8 cellular contexts compared by ENCODE assay signal in the genomic region with DNA sequence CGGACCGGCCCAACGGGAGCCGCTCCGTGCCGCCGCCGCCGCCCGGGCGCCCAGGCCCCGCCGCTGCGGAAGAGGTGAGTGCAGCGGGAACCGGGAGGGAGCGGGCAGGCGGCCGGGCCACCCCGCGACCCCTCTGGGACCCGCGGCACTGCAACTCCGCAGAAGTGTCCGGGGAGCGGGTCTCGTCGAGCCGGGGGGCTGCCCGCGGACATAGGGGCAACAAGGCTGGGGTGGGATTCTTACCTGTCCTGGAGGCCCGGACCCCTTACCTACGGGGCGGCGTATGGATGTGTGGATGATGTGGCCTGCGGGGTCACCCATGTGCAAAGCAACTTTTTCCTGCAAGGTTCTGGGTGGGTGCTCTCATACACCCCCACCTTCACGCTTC. TPM values are rescaled to one million over a fixed set of nuclear protein-coding genes. Genes with fewer than 3 reads are reported as not detected.
DNase-seq lines count a peak whose midpoint lies in the region; ATAC-seq and TF ChIP-seq lines count a peak whose summit lies in the region.

No MANE protein-coding gene starts in this region.

- H3K9me3 ChIP-seq in ascending aorta, result no peaks in the 10 kb centered on the region
- no peaks in the 10 kb centered on the region for H3K9me3 ChIP-seq in left lung

- H3K27ac Mint-ChIP-seq in T-helper 1 cell treated with Interleukin-12 subunit alpha and Interleukin-12 subunit beta and Interleukin-4 antibody, amounts not matched to agents 30 μg/mL and 1 μg/mL, for 36 hours, result no peak overlapping the region

- H3K4me3 Mint-ChIP-seq in T-helper 1 cell treated with Interleukin-12 subunit alpha and Interleukin-12 subunit beta and Interleukin-4 antibody, amounts not matched to agents 30 μg/mL and 1 μg/mL, for 36 hours, result peak overlapping the region; percentile 73

- peaks cover 2% of the 10 kb centered on the region for H3K36me3 Mint-ChIP-seq in T-helper 1 cell treated with Interleukin-12 subunit alpha and Interleukin-12 subunit beta and Interleukin-4 antibody, amounts not matched to agents 30 μg/mL and 1 μg/mL, for 36 hours (ENCODE audit: low read depth)

- no peaks in the 10 kb centered on the region for H3K27me3 ChIP-seq in ascending aorta
- peaks cover 8 to 47% of the 10 kb centered on the region in 2 donors for H3K27me3 ChIP-seq in left lung

- H3K9me3 Mint-ChIP-seq in T-helper 1 cell treated with Interleukin-12 subunit alpha and Interleukin-12 subunit beta and Interleukin-4 antibody, amounts not matched to agents 30 μg/mL and 1 μg/mL, for 36 hours, result no peaks in the 10 kb centered on the region

- H3K4me1 ChIP-seq in ascending aorta (peaks cover 17 to 45% of the 10 kb centered on the region in 2 donors), left lung (peaks cover 15 to 46% of the 10 kb centered on the region in 2 donors)

- peaks cover 47% of the 10 kb centered on the region for H3K27me3 Mint-ChIP-seq in T-helper 1 cell treated with Interleukin-12 subunit alpha and Interleukin-12 subunit beta and Interleukin-4 antibody, amounts not matched to agents 30 μg/mL and 1 μg/mL, for 36 hours (ENCODE audit: low read depth)

- peaks cover 8% of the 10 kb centered on the region for H3K4me1 Mint-ChIP-seq in T-helper 1 cell treated with Interleukin-12 subunit alpha and Interleukin-12 subunit beta and Interleukin-4 antibody, amounts not matched to agents 30 μg/mL and 1 μg/mL, for 36 hours (ENCODE audit: low read depth)

- H3K36me3 ChIP-seq in ascending aorta (no peaks in the 10 kb centered on the region), left lung (no peaks in the 10 kb centered on the region)

- TF ChIP-seq CTCF in ascending aorta (IDR thresholded peaks at IDR 0.05) (no peak), left lung (IDR thresholded peaks at IDR 0.05) (no peak)

- no peak for ATAC-seq in left lung

- H3K4me3 ChIP-seq in ascending aorta (peak overlapping the region; percentile 62 to 75), left lung (peak overlapping the region; percentile 40 to 50)

- no peak for DNase-seq in T-helper 1 cell
- no peak for DNase-seq in ascending aorta (ENCODE audit: low spot score in 2 of 2)
- DNase-seq in left lung, result no peak
- no peak for DNase-seq in NCI-H146 (lab: John Stamatoyannopoulos, UW)
- no peak for DNase-seq in posterior cingulate gyrus
- DNase-seq in NCI-H1694 treated with DMSO at 0.1 percent for 48 hours (lab: John Stamatoyannopoulos, UW), result no peak

- intact Hi-C loops in ascending aorta (cut with DNase I) (loop anchor here (1.0 to 2.0 kb wide), 3 partner anchors 10 to 35 kb away; no protein-coding TSS in a partner anchor), left lung (cut with DNase I) (no loop called here), posterior cingulate gyrus (cut with DNase I) (no loop called here)

- H3K27ac ChIP-seq in ascending aorta (peak overlapping the region in 1 of 2 donors; percentile 62), left lung (peak overlapping the region; percentile 57 to 59), temporal lobe (ENCODE audit: low read depth, low read length) (peak overlapping the region; percentile 27)

RNA-seq across cellular contexts. Expression of a gene that starts 0.4 kb away (rescaled TPM):
- total RNA-seq in ascending aorta, result 75.0 TPM
- total RNA-seq in left lung, result 10 to 100 TPM; 26.0 to 56.2 TPM
- total RNA-seq in temporal lobe, result 8.9 TPM

RNA-seq across cellular contexts. Expression of a gene that starts 35.9 kb away (rescaled TPM):
- 4.7 TPM for total RNA-seq in ascending aorta
- not detected for total RNA-seq in left lung
- not detected for total RNA-seq in temporal lobe

RNA-seq across cellular contexts. Expression of a gene that starts 49.6 kb away (rescaled TPM):
- not detected for total RNA-seq in ascending aorta
- under 1 TPM in 1 of 2 donors, not detected in 1; 0.23 TPM for total RNA-seq in left lung
- total RNA-seq in temporal lobe, result 5.4 TPM
